ENCODE assay signal across 8 cellular contexts in genomic region chr15:31215490-31216209, GRCh38.
DNase-seq lines count a peak whose midpoint lies in the region; ATAC-seq and TF ChIP-seq lines count a peak whose summit lies in the region.

No MANE protein-coding gene starts in this region.

- H3K9me3 Mint-ChIP-seq in endodermal cell: peaks cover 4% of the 10 kb centered on the region

- H3K27ac Mint-ChIP-seq in endodermal cell: no peak overlapping the region

- peak overlapping the region; percentile 91 for H3K4me2 ChIP-seq in BLaER1

- H3K27me3 ChIP-seq in BLaER1 (no peaks in the 10 kb centered on the region), endodermal cell (ENCODE audit: control insufficient read depth, insufficient read depth, low read length, poor library complexity, severe bottlenecking) (peaks cover 71% of the 10 kb centered on the region)

- peak; percentile 65 for ATAC-seq in HG03378 (IDR thresholded peaks at IDR 0.05; ENCODE audit: unreplicated experiment)

- no peaks in the 10 kb centered on the region for H4K20me1 ChIP-seq in BLaER1

- peaks cover 52% of the 10 kb centered on the region for H3K27me3 Mint-ChIP-seq in endodermal cell (ENCODE audit: insufficient read depth)

- H3K36me3 ChIP-seq in BLaER1: no peaks in the 10 kb centered on the region
- H3K36me3 ChIP-seq in endodermal cell (ENCODE audit: control insufficient read depth, insufficient read depth, low read length): no peaks in the 10 kb centered on the region

- WGBS in endodermal cell (ENCODE audit: insufficient coverage in 1 of 2, insufficient read length in 1 of 2), 2 experiments: 0 to 2% methylated on average over 13 to 66 of the region's 75 CpGs

- peaks cover 4% of the 10 kb centered on the region; the same call in 1 of the 2 replicates for H3K9me3 ChIP-seq in BLaER1
- peaks cover 10% of the 10 kb centered on the region for H3K9me3 ChIP-seq in endodermal cell (ENCODE audit: control insufficient read depth, low read length)

- peak; percentile 93 for TF ChIP-seq CTCF in endodermal cell (conservative IDR thresholded peaks at IDR 0.05)

- peak overlapping the region; percentile 54 for H3K4me3 Mint-ChIP-seq in endodermal cell

- TF ChIP-seq POLR2A in GM19099 (IDR thresholded peaks at IDR 0.05; ENCODE audit: extremely low read depth, insufficient read length, low read depth): peak; percentile 59

- H3K36me3 Mint-ChIP-seq in endodermal cell (ENCODE audit: low read depth): no peaks in the 10 kb centered on the region

- H3K4me1 Mint-ChIP-seq in endodermal cell: no peaks in the 10 kb centered on the region

- peaks cover 35% of the 10 kb centered on the region for H3K4me1 ChIP-seq in BLaER1
- no peaks in the 10 kb centered on the region for H3K4me1 ChIP-seq in endodermal cell (ENCODE audit: control insufficient read depth, insufficient read depth, low read length)

- H3K4me3 ChIP-seq in BLaER1 (peak overlapping the region; percentile 72), endodermal cell (ENCODE audit: low read length) (no peak overlapping the region)

- H3K9ac ChIP-seq in BLaER1 (peak overlapping the region; percentile 93), endodermal cell (ENCODE audit: extremely low read depth, low read length, poor library complexity, severe bottlenecking) (no peak overlapping the region)

- DNase-seq in NCI-H82 treated with DMSO at 0.1 percent for 48 hours (lab: John Stamatoyannopoulos, UW; ENCODE audit: unreplicated experiment) (peak; percentile 50), endodermal cell (peak; percentile 93), midbrain (lab: John Stamatoyannopoulos, UW) (peak; percentile 64)
- peak; percentile 49 for DNase-seq in activated CD8-positive, alpha-beta memory T cell treated with anti-CD3 and anti-CD28 coated beads, Interleukin-2, amount 50 U/mL, for 1 hour (ENCODE audit: extremely low read depth)
- peak; percentile 79 to 83 for DNase-seq in stimulated activated CD8-positive, alpha-beta memory T cell treated with anti-CD3 and anti-CD28 coated beads, Interleukin-2, amount 100 ng/mL, for 48 hours (ENCODE audit: low read depth in 2 of 2)

- peak overlapping the region; percentile 98 for H3K27ac ChIP-seq in BLaER1
- no peak overlapping the region for H3K27ac ChIP-seq in endodermal cell (ENCODE audit: low read depth, low read length)
